26 cellular contexts compared by ENCODE assay signal in genomic region chr11:109926941-109927340, GRCh38.
"Had no signal": no experiment of that assay in that cellular context is flagged by ENCODE, and none has a peak within 500 bp of the region (broad histone marks: within the 10 kb centered on the region; RNA-seq: fewer than 3 reads in every experiment).

No MANE protein-coding gene starts in this region.

- H3K27me3 ChIP-seq: ovary, right atrium auricular region, right lobe of liver, stomach, testis, thyroid gland, transverse colon, upper lobe of left lung, vagina had no signal

- H3K36me3 ChIP-seq: left ventricle myocardium inferior, ovary, right atrium auricular region, right lobe of liver, stomach, thyroid gland, transverse colon, upper lobe of left lung, vagina had no signal

- H3K27ac Mint-ChIP-seq: naive thymus-derived CD8-positive, alpha-beta T cell; nephron; progenitor cell of endocrine pancreas; stimulated activated naive B cell treated with anti-CD40 and anti-IgM and Interleukin-4, amounts not matched to agents 10 μg/mL and 1 μg/mL and 100 μg/mL, for 72 hours had no signal

- H3K4me1 Mint-ChIP-seq: naive thymus-derived CD8-positive, alpha-beta T cell; nephron; neural crest cell; stimulated activated naive B cell treated with anti-CD40 and anti-IgM and Interleukin-4, amounts not matched to agents 10 μg/mL and 1 μg/mL and 100 μg/mL, for 72 hours had no signal

- H3K4me3 ChIP-seq: left ventricle myocardium inferior, lung, mucosa of descending colon, ovary, right atrium auricular region, right lobe of liver, skin epidermis, stomach, testis, thyroid gland, transverse colon, upper lobe of left lung, vagina had no signal

- DNase-seq: hypothalamus; islet precursor cell; left ventricle myocardium inferior; midbrain; mucosa of descending colon; naive thymus-derived CD8-positive, alpha-beta T cell; ovary; right lobe of liver; stimulated activated CD4-positive, alpha-beta T cell treated with anti-CD3 and anti-CD28 coated beads, Interleukin-12 subunit alpha, Interleukin-12 subunit beta, amount 100 ng/mL, for 4 hours; stimulated activated CD4-positive, alpha-beta T cell treated with anti-CD3 and anti-CD28 coated beads, Interleukin-15, amount 100 ng/mL, for 24 hours; stimulated activated CD4-positive, alpha-beta T cell treated with anti-CD3 and anti-CD28 coated beads, Interleukin-2, amount 100 ng/mL, for 24 hours; stimulated activated CD4-positive, alpha-beta T cell treated with anti-CD3 and anti-CD28 coated beads, Interleukin-4, amount 100 ng/mL, for 1 hour; stimulated activated naive B cell treated with anti-CD40 and anti-IgM and Interleukin-4, amounts not matched to agents 10 μg/mL and 1 μg/mL and 100 μg/mL, for 72 hours; stimulated activated naive CD8-positive, alpha-beta T cell treated with anti-CD3 and anti-CD28 coated beads, Interleukin-15, Interleukin-2, amounts not matched to agents 100 U/mL and 50 U/mL, for 24 hours; stomach; testis; thyroid gland; transverse colon; upper lobe of left lung had no signal

- H3K27ac ChIP-seq: left ventricle myocardium inferior, ovary, right atrium auricular region, right lobe of liver, skin epidermis, stomach, testis, thyroid gland, transverse colon, upper lobe of left lung, vagina had no signal

- H3K4me1 ChIP-seq: left ventricle myocardium inferior, right atrium auricular region, right lobe of liver, stomach, testis, thyroid gland, transverse colon, upper lobe of left lung, vagina had no signal

- H3K27me3 Mint-ChIP-seq: progenitor cell of endocrine pancreas had no signal

- H3K36me3 Mint-ChIP-seq: stimulated activated naive B cell treated with anti-CD40 and anti-IgM and Interleukin-4, amounts not matched to agents 10 μg/mL and 1 μg/mL and 100 μg/mL, for 72 hours had no signal

- H3K4me3 Mint-ChIP-seq: naive thymus-derived CD8-positive, alpha-beta T cell; nephron; neural crest cell; stimulated activated naive B cell treated with anti-CD40 and anti-IgM and Interleukin-4, amounts not matched to agents 10 μg/mL and 1 μg/mL and 100 μg/mL, for 72 hours had no signal
